In genomic region chr6:3987072-3987471, GRCh38 we compare ENCODE assay signal across 1 cellular context.
TF ChIP-seq lines count a peak whose summit lies in the region.

No MANE protein-coding gene starts in this region.

TF ChIP-seq in H1, 55 proteins besides CTCF, POLR2A, EP300 and RAD21:
- TF ChIP-seq CREB1 (IDR thresholded peaks at IDR 0.05) (no peak), ASH2L (IDR thresholded peaks at IDR 0.05; ENCODE audit: low read length) (no peak), SIX5 (IDR thresholded peaks at IDR 0.05; ENCODE audit: low read depth, low read length) (no peak), CHD2 (IDR thresholded peaks at IDR 0.05; ENCODE audit: low read length) (no peak), TBP (IDR thresholded peaks at IDR 0.05; ENCODE audit: low read depth, low read length) (no peak), TCF12 (IDR thresholded peaks at IDR 0.05; ENCODE audit: low read depth, low read length) (no peak), BACH1 (IDR thresholded peaks at IDR 0.05; ENCODE audit: low read length) (no peak)
